1 cellular context compared by ENCODE assay signal in the genomic region with DNA sequence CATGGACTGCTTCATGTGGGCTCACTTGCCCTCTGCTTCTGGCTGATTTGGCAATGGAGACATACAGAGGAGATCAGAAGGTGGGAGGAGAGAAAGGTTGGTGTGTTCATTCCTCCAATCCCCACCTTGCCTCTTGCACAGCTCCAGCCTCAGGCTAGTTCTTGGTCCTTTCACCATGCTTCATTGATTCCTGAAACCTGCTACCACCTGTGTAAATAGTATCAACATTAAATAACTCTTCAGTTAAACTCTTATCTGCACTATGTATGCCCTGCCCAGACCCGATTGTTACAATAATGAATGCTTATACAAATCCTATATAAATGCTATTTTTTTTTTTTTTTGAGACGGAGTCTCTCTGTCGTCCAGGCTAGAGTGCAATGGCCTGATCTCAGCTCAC.
TF ChIP-seq lines count a peak whose summit lies in the region.

No MANE protein-coding gene starts in this region.

TF ChIP-seq in HEK293, 187 proteins besides CTCF, POLR2A, EP300 and RAD21 (continued from another document):
- TF ChIP-seq PRDM4 (tag by site-specific recombination; IDR thresholded peaks at IDR 0.05) (no peak), MZF1 (tag by site-specific recombination; IDR thresholded peaks at IDR 0.05; ENCODE audit: borderline replicate concordance) (peak; percentile 67; the same call in 1 of the 2 replicates), ZNF133 (tag by site-specific recombination; IDR thresholded peaks at IDR 0.05) (no peak), ZNF561 (tag by site-specific recombination; IDR thresholded peaks at IDR 0.05; ENCODE audit: borderline replicate concordance) (no peak), ZNF350 (tag by site-specific recombination; IDR thresholded peaks at IDR 0.05) (no peak), EGR2 (tag by site-specific recombination; IDR thresholded peaks at IDR 0.05; ENCODE audit: low read depth) (no peak), ZNF658 (tag by site-specific recombination; IDR thresholded peaks at IDR 0.05) (no peak), ZNF600 (tag by site-specific recombination; IDR thresholded peaks at IDR 0.05) (no peak), ZNF704 (tag by site-specific recombination; IDR thresholded peaks at IDR 0.05) (no peak), OSR2 (tag by site-specific recombination; IDR thresholded peaks at IDR 0.05) (peak; percentile 65), KLF1 (tag by site-specific recombination; IDR thresholded peaks at IDR 0.05) (peak; percentile 76), ZNF362 (tag by site-specific recombination; IDR thresholded peaks at IDR 0.05) (no peak), HOXD13 (CRISPR knock-in tag; IDR thresholded peaks at IDR 0.05; ENCODE audit: borderline replicate concordance) (no peak), ZBTB1 (tag by site-specific recombination; IDR thresholded peaks at IDR 0.05) (no peak), ZNF37A (tag by site-specific recombination; IDR thresholded peaks at IDR 0.05) (no peak), RBAK (tag by site-specific recombination; IDR thresholded peaks at IDR 0.05) (no peak), ZNF121 (tag by site-specific recombination; IDR thresholded peaks at IDR 0.05) (no peak), ZBTB8A (tag by site-specific recombination; IDR thresholded peaks at IDR 0.05) (0 out of 2 replicates have a peak, but pooled peaks have one; percentile 17), ZNF223 (tag by site-specific recombination; IDR thresholded peaks at IDR 0.05) (no peak)
- TF ChIP-seq, protein P1, sequence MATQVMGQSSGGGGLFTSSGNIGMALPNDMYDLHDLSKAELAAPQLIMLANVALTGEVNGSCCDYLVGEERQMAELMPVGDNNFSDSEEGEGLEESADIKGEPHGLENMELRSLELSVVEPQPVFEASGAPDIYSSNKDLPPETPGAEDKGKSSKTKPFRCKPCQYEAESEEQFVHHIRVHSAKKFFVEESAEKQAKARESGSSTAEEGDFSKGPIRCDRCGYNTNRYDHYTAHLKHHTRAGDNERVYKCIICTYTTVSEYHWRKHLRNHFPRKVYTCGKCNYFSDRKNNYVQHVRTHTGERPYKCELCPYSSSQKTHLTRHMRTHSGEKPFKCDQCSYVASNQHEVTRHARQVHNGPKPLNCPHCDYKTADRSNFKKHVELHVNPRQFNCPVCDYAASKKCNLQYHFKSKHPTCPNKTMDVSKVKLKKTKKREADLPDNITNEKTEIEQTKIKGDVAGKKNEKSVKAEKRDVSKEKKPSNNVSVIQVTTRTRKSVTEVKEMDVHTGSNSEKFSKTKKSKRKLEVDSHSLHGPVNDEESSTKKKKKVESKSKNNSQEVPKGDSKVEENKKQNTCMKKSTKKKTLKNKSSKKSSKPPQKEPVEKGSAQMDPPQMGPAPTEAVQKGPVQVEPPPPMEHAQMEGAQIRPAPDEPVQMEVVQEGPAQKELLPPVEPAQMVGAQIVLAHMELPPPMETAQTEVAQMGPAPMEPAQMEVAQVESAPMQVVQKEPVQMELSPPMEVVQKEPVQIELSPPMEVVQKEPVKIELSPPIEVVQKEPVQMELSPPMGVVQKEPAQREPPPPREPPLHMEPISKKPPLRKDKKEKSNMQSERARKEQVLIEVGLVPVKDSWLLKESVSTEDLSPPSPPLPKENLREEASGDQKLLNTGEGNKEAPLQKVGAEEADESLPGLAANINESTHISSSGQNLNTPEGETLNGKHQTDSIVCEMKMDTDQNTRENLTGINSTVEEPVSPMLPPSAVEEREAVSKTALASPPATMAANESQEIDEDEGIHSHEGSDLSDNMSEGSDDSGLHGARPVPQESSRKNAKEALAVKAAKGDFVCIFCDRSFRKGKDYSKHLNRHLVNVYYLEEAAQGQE (tag by site-specific recombination; IDR thresholded peaks at IDR 0.05) = no peak
- TF ChIP-seq, protein P2, sequence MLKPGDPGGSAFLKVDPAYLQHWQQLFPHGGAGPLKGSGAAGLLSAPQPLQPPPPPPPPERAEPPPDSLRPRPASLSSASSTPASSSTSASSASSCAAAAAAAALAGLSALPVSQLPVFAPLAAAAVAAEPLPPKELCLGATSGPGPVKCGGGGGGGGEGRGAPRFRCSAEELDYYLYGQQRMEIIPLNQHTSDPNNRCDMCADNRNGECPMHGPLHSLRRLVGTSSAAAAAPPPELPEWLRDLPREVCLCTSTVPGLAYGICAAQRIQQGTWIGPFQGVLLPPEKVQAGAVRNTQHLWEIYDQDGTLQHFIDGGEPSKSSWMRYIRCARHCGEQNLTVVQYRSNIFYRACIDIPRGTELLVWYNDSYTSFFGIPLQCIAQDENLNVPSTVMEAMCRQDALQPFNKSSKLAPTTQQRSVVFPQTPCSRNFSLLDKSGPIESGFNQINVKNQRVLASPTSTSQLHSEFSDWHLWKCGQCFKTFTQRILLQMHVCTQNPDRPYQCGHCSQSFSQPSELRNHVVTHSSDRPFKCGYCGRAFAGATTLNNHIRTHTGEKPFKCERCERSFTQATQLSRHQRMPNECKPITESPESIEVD (tag by site-specific recombination; IDR thresholded peaks at IDR 0.05) = peak; percentile 85
